Comparison of ENCODE assay signal across 8 cellular contexts in the genomic region with DNA sequence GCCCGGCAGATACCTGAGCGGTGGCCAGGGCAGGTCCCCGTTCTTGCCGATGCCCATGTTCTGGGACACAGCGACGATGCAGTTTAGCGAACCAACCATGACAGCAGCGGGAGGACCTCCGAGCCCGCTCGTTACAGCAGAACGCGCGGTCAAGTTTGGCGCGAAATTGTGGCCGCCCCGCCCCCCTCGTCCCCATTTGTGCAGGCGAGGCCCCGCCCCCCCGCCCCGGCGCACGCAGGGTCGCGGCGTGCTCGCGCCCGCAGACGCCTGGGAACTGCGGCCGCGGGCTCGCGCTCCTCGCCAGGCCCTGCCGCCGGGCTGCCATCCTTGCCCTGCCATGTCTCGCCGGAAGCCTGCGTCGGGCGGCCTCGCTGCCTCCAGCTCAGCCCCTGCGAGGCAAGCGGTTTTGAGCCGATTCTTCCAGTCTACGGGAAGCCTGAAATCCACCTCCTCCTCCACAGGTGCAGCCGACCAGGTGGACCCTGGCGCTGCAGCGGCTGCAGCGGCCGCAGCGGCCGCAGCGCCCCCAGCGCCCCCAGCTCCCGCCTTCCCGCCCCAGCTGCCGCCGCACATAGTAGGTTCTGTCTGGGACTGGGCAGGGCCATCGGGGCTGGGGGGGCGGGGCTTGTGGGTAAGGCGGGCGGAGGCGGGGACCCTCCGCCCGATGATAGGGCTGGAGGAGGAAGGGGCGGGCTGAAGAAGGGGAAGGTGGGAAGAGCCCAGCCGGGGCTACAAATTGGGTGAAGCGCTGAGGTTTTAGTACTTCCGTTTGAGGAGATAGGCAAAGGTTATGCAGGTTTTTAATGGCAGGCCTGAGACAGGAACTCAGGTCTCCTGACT.
DNase-seq lines count a peak whose midpoint lies in the region; TF ChIP-seq lines count a peak whose summit lies in the region.

A gene (minus strand): TSS at position 593 of the 840 bp plus-strand sequence. CDS start 494 bp downstream, at position 99.
A gene (plus strand): TSS at position 262 of the 840 bp plus-strand sequence. CDS start 76 bp downstream, at position 338.

- H3K4me3 Mint-ChIP-seq in activated naive CD4-positive, alpha-beta T cell treated with anti-CD3 and anti-CD28 coated beads, Interleukin-2, amount 10 ng/mL, durations not matched to agents 7 days and 5 days: peak within 1 kb of the TSS; percentile 87

- no peak for TF ChIP-seq CTCF in HFF-Myc (IDR thresholded peaks at IDR 0.05; ENCODE audit: low read depth, low read length, missing control alignments)

- H3K27me3 Mint-ChIP-seq in activated naive CD4-positive, alpha-beta T cell treated with anti-CD3 and anti-CD28 coated beads, Interleukin-2, amount 10 ng/mL, durations not matched to agents 7 days and 5 days: no peaks in the 10 kb centered on the region

- H3K27ac ChIP-seq in SK-N-MC (peak within 1 kb of the TSS; percentile 93), substantia nigra (ENCODE audit: low read depth, low read length, poor library complexity, severe bottlenecking) (peak within 1 kb of the TSS; percentile 93)

- H3K4me3 ChIP-seq in HFF-Myc (replicated peaks; ENCODE audit: low read depth, low read length): peak within 1 kb of the TSS; percentile 80
- H3K4me3 ChIP-seq in SK-N-MC: peak within 1 kb of the TSS; percentile 99

- H3K4me1 Mint-ChIP-seq in activated naive CD4-positive, alpha-beta T cell treated with anti-CD3 and anti-CD28 coated beads, Interleukin-2, amount 10 ng/mL, durations not matched to agents 7 days and 5 days: peaks cover 38% of the 10 kb centered on the region

- DNase-seq in GF-D8 (lab: John Stamatoyannopoulos, UW) (peak; percentile 75), HFF-Myc (ENCODE audit: extremely low read depth, low read depth) (peak; percentile 61), NCI-H1048 (lab: John Stamatoyannopoulos, UW) (peak; percentile 71), SK-N-MC (ENCODE audit: low read depth, low spot score) (no peak), globus pallidus (ENCODE audit: low spot score) (peak; percentile 88), non-pigmented ciliary epithelial cell (ENCODE audit: low read depth) (peak; percentile 43), substantia nigra (lab: John Stamatoyannopoulos, UW) (peak in 48 of 49 donors; percentile 22 to 89 (median 78))
- DNase-seq in activated naive CD4-positive, alpha-beta T cell treated with anti-CD3 and anti-CD28 coated beads, Interleukin-2, amount 10 ng/mL, durations not matched to agents 7 days and 5 days: peak; percentile 92

- H3K36me3 ChIP-seq in SK-N-MC (ENCODE audit: insufficient read depth, low read length): peaks cover 44% of the 10 kb centered on the region

- H3K9ac ChIP-seq in SK-N-MC (ENCODE audit: insufficient read length): peak within 1 kb of the TSS; percentile 96

- H3K9me3 Mint-ChIP-seq in activated naive CD4-positive, alpha-beta T cell treated with anti-CD3 and anti-CD28 coated beads, Interleukin-2, amount 10 ng/mL, durations not matched to agents 7 days and 5 days: no peaks in the 10 kb centered on the region

- peak within 1 kb of the TSS; percentile 97 for H3K27ac Mint-ChIP-seq in activated naive CD4-positive, alpha-beta T cell treated with anti-CD3 and anti-CD28 coated beads, Interleukin-2, amount 10 ng/mL, durations not matched to agents 7 days and 5 days

- peaks cover 35% of the 10 kb centered on the region for H3K36me3 Mint-ChIP-seq in activated naive CD4-positive, alpha-beta T cell treated with anti-CD3 and anti-CD28 coated beads, Interleukin-2, amount 10 ng/mL, durations not matched to agents 7 days and 5 days

- CTCF ChIA-PET in activated naive CD4-positive, alpha-beta T cell treated with anti-CD3 and anti-CD28 coated beads, Interleukin-2, amount 10 ng/mL, durations not matched to agents 7 days and 5 days (lab: Charles Lee): interaction anchor here (2.6 kb wide), 1 partner anchor 15 kb away, joined by 9 read pairs; no protein-coding TSS in a partner anchor

- H3K9me3 ChIP-seq in SK-N-MC (ENCODE audit: low read depth, low read length): no peaks in the 10 kb centered on the region
